9 cellular contexts compared by ENCODE assay signal in the genomic region with DNA sequence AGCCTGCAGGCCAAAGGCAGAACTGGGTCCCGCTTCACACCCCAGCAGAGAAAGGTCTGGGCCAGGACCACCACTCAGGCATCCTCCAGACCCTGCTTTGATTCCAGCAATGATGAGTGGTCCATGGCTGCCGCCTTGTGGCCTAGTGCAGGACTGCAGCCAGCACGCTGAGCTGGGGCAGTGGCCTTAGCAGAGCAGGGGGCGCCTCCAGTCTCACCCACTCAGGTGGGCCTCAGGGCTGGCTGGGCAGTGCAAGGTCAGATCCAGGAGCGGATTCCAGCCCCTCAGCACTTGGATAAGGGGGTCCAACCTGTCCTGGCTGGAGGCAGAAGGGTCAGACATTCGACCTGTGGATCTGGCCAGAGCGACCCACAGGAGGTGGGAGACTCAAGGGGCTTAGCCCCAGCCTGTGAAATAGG. TPM values are rescaled to one million over a fixed set of nuclear protein-coding genes. Genes with fewer than 3 reads are reported as not detected.
DNase-seq lines count a peak whose midpoint lies in the region; ATAC-seq, FAIRE-seq and TF ChIP-seq lines count a peak whose summit lies in the region.
"Had no signal": no experiment of that assay in that cellular context is flagged by ENCODE, and none has a peak within 500 bp of the region (broad histone marks: within the 10 kb centered on the region; RNA-seq: fewer than 3 reads in every experiment).

No MANE protein-coding gene starts in this region.

- no peaks in the 10 kb centered on the region; the same call in 1 of the 2 replicates for H3K27me3 ChIP-seq in MM.1S (replicated peaks; ENCODE audit: insufficient read depth, low read length)
- H3K27me3 ChIP-seq in bronchial epithelial cell (ENCODE audit: control insufficient read depth, insufficient read depth, low read length) = no peaks in the 10 kb centered on the region

- H3K4me1 ChIP-seq in MM.1S (ENCODE audit: low read length) = no peaks in the 10 kb centered on the region

- no peak overlapping the region for H3K9ac ChIP-seq in MM.1S (ENCODE audit: low read length)
- H3K9ac ChIP-seq: BLaER1 treated with 17β-estradiol and CSF1 and Interleukin-3, amounts not matched to agents 10 nM and 100 nM had no signal

- FAIRE-seq in bronchial epithelial cell (lab: Jason Lieb, UNC) = no peak

- 0 out of 2 replicates have a peak, but pooled peaks cover 4% of the 10 kb centered on the region for H4K20me1 ChIP-seq in MM.1S (ENCODE audit: insufficient read depth, low read length)

- no peaks in the 10 kb centered on the region for H3K9me3 ChIP-seq in MM.1S (replicated peaks; ENCODE audit: insufficient read depth, low read length)
- H3K9me3 ChIP-seq: BLaER1 treated with 17β-estradiol and CSF1 and Interleukin-3, amounts not matched to agents 10 nM and 100 nM had no signal

- no peaks in the 10 kb centered on the region for H3K9me2 ChIP-seq in MM.1S (replicated peaks; ENCODE audit: insufficient read depth, low read length)

- peak; percentile 33 for DNase-seq in DMS79 treated with DMSO at 0.1 percent for 48 hours (lab: John Stamatoyannopoulos, UW)
- DNase-seq in DMS79 (lab: John Stamatoyannopoulos, UW) = no peak
- no peak for DNase-seq in MM.1S
- DNase-seq in activated CD4-positive, CD25-positive, alpha-beta regulatory T cell (lab: John Stamatoyannopoulos, UW) = peak; percentile 39 to 65 (median 46)
- DNase-seq in bronchial epithelial cell (ENCODE audit: low read depth) = peak; percentile 35
- DNase-seq in left lobe of liver (ENCODE audit: low spot score) = no peak
- DNase-seq in stimulated activated CD4-positive, alpha-beta T cell treated with anti-CD3 and anti-CD28 coated beads, TNF-alpha, amount 100 ng/mL, for 1 hour (ENCODE audit: low read depth in 3 of 3, low spot score in 1 of 3) = peak; percentile 9 to 69 (median 40)

- no peak overlapping the region for H2AFZ ChIP-seq in MM.1S (ENCODE audit: low read length)

- no peak overlapping the region for H3K4me2 ChIP-seq in MM.1S (ENCODE audit: low read depth, low read length)

- ATAC-seq in left lobe of liver = peak; percentile 70
- ATAC-seq in HG03378 (IDR thresholded peaks at IDR 0.05; ENCODE audit: unreplicated experiment) = no peak

- H3K4me3 ChIP-seq in MM.1S (ENCODE audit: low read length) (no peak overlapping the region), bronchial epithelial cell (ENCODE audit: low read depth, low read length) (no peak overlapping the region)
- H3K4me3 ChIP-seq: BLaER1 treated with 17β-estradiol and CSF1 and Interleukin-3, amounts not matched to agents 10 nM and 100 nM had no signal

- H3K27ac ChIP-seq in MM.1S (ENCODE audit: low read length) = no peak overlapping the region

- TF ChIP-seq CTCF in MM.1S (IDR thresholded peaks at IDR 0.05; ENCODE audit: low read length) = peak; percentile 89
- TF ChIP-seq CTCF in bronchial epithelial cell (IDR thresholded peaks at IDR 0.05; ENCODE audit: insufficient read depth, low read length, severe bottlenecking) = peak; percentile 96

- H3K36me3 ChIP-seq in MM.1S (replicated peaks; ENCODE audit: insufficient read depth, low read length) = no peaks in the 10 kb centered on the region
- peaks cover 22% of the 10 kb centered on the region for H3K36me3 ChIP-seq in bronchial epithelial cell (ENCODE audit: control insufficient read depth, insufficient read depth, low read length)

- no peaks in the 10 kb centered on the region for H3K79me2 ChIP-seq in MM.1S (ENCODE audit: low read length)

- no peaks in the 10 kb centered on the region for H3F3A ChIP-seq in MM.1S (ENCODE audit: insufficient read depth, low read length)

RNA-seq across cellular contexts. Expression of a gene that starts 9.6 kb away (rescaled TPM):
- 1.2 and 1.6 TPM in 2 replicates for total RNA-seq in bronchial epithelial cell
- total RNA-seq in left lobe of liver = 20.3 TPM

Comparison
In these comparisons a context has a peak if more than half of its experiments do, and no peak if none do; other contexts are left out.
1. DNase-seq: peak in DMS79 treated with DMSO at 0.1 percent for 48 hours (single experiment), activated CD4-positive, CD25-positive, alpha-beta regulatory T cell (4 of 4), bronchial epithelial cell (single experiment) and stimulated activated CD4-positive, alpha-beta T cell treated with anti-CD3 and anti-CD28 coated beads, TNF-alpha, amount 100 ng/mL, for 1 hour (3 of 3); none in DMS79 (single experiment), MM.1S (single experiment) and left lobe of liver (single experiment).